ENCODE assay signal across 8 cellular contexts in the genomic region with DNA sequence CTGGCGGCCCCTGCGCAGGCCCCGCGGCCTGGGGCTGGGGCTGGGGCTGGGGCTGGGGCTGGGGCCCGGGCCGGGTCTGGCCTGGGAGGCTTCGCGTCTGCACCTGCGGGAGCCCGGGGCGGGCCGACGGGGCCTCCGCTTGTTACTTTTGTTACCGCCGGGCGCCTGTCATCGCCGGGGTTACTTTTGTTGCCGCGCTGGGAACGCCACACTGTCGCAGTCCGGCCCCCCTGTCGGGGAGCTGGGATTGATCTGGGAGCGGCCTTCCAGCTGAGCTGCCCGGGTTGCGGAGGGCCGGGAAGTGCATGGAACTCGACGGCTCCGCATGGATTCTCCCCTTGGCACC. TPM values are rescaled to one million over a fixed set of nuclear protein-coding genes. Genes with fewer than 3 reads are reported as not detected.
DNase-seq lines count a peak whose midpoint lies in the region; ATAC-seq and TF ChIP-seq lines count a peak whose summit lies in the region.

No MANE protein-coding gene starts in this region.

- peak overlapping the region; percentile 93 for H3K4me3 ChIP-seq in GM06990 (replicated peaks; ENCODE audit: low read depth, low read length)
- H3K4me3 ChIP-seq in brain microvascular endothelial cell (ENCODE audit: low read depth, low read length), result peak overlapping the region; percentile 80
- H3K4me3 ChIP-seq in lower lobe of right lung, result peak overlapping the region; percentile 96
- H3K4me3 ChIP-seq in upper lobe of left lung, result peak overlapping the region; percentile 94 to 100 (median 98)

- TF ChIP-seq CTCF in GM06990 (IDR thresholded peaks at IDR 0.05; ENCODE audit: insufficient read depth, low read length, poor library complexity, severe bottlenecking) (no peak), brain microvascular endothelial cell (IDR thresholded peaks at IDR 0.05; ENCODE audit: low read depth, low read length, missing control alignments) (peak; percentile 38), lower lobe of right lung (IDR thresholded peaks at IDR 0.05) (no peak), upper lobe of left lung (IDR thresholded peaks at IDR 0.05) (peak in 1 of 6 experiments; percentile 18)

- H3K4me3 Mint-ChIP-seq in IgD-negative memory B cell, result peak overlapping the region; percentile 76 to 90 (median 80)

- intact Hi-C loops in lower lobe of right lung (cut with DNase I) (no loop called here), posterior cingulate gyrus (cut with DNase I) (loop anchor here (5.0 kb wide), 2 partner anchors 42 to 138 kb away; no protein-coding TSS in a partner anchor)

- DNase-seq in GM06990 (ENCODE audit: extremely low read depth, insufficient read length) (no peak), brain microvascular endothelial cell (no peak), lower lobe of right lung (no peak), upper lobe of left lung (no peak), posterior cingulate gyrus (no peak), SKM-1 (lab: John Stamatoyannopoulos, UW; ENCODE audit: unreplicated experiment) (no peak), left lobe of liver (ENCODE audit: low spot score) (no peak)

- H3K9me3 ChIP-seq in lower lobe of right lung (no peaks in the 10 kb centered on the region), upper lobe of left lung (no peaks in the 10 kb centered on the region)

- no peaks in the 10 kb centered on the region for H3K27me3 Mint-ChIP-seq in IgD-negative memory B cell

- H3K36me3 Mint-ChIP-seq in IgD-negative memory B cell, result peaks cover 4% of the 10 kb centered on the region

- H3K4me1 ChIP-seq in lower lobe of right lung (peaks cover 31% of the 10 kb centered on the region), upper lobe of left lung (peaks cover 31 to 45% (median 34%) of the 10 kb centered on the region in 4 donors)

- in situ Hi-C loops in brain microvascular endothelial cell (cut with HindIII; ENCODE audit: low pct_ligation_motif_present, low sequenced_read_pairs), result no loop called here

- no peaks in the 10 kb centered on the region for H3K27me3 ChIP-seq in GM06990 (replicated peaks; ENCODE audit: control insufficient read depth, insufficient read depth, low read length)
- no peaks in the 10 kb centered on the region for H3K27me3 ChIP-seq in brain microvascular endothelial cell (replicated peaks)
- H3K27me3 ChIP-seq in lower lobe of right lung (ENCODE audit: low read depth), result no peaks in the 10 kb centered on the region
- no peaks in the 10 kb centered on the region for H3K27me3 ChIP-seq in upper lobe of left lung

- WGBS in upper lobe of left lung, 2 donors, result 0% methylated on average over 3 of the region's 32 CpGs; no CpG with 5 or more reads in 1 of the 2 donors

- TF ChIP-seq EP300 in upper lobe of left lung (IDR thresholded peaks at IDR 0.05), result no peak

- peak overlapping the region; percentile 13 for H3K27ac ChIP-seq in brain microvascular endothelial cell
- peak overlapping the region; percentile 90 for H3K27ac ChIP-seq in lower lobe of right lung
- peak overlapping the region; percentile 88 to 94 (median 91) for H3K27ac ChIP-seq in upper lobe of left lung

- TF ChIP-seq POLR2A in upper lobe of left lung (IDR thresholded peaks at IDR 0.05), result no peak

- H3K9me3 Mint-ChIP-seq in IgD-negative memory B cell, result no peaks in the 10 kb centered on the region

- peaks cover 22% of the 10 kb centered on the region for H3K36me3 ChIP-seq in GM06990 (ENCODE audit: control insufficient read depth, insufficient read depth, low read length)
- peaks cover 18% of the 10 kb centered on the region for H3K36me3 ChIP-seq in brain microvascular endothelial cell (replicated peaks)
- peaks cover 42% of the 10 kb centered on the region for H3K36me3 ChIP-seq in lower lobe of right lung
- H3K36me3 ChIP-seq in upper lobe of left lung, result peaks cover 10 to 47% (median 35%) of the 10 kb centered on the region in 4 donors

- ATAC-seq in lower lobe of right lung (peak; percentile 39 to 63), upper lobe of left lung (ENCODE audit: low FRiP score in 2 of 2) (no peak), left lobe of liver (no peak)

- peak overlapping the region in 2 of 3 donors; percentile 74 to 80 for H3K27ac Mint-ChIP-seq in IgD-negative memory B cell

- H3K4me1 Mint-ChIP-seq in IgD-negative memory B cell, result peaks cover 12 to 24% (median 18%) of the 10 kb centered on the region in 3 donors

RNA-seq across cellular contexts. Expression of a gene that starts 0.7 kb away (rescaled TPM):
- 79.6 TPM for polyA plus RNA-seq in IgD-negative memory B cell
- 69.4 TPM for total RNA-seq in lower lobe of right lung
- 100 to 1,000 TPM in 2 of 6 donors, 10 to 100 TPM in 4; 63.8 to 166 (median 74.9) TPM for total RNA-seq in upper lobe of left lung
- total RNA-seq in left lobe of liver, result 49.5 TPM

RNA-seq across cellular contexts. Expression of a gene that starts 9.1 kb away (rescaled TPM):
- polyA plus RNA-seq in IgD-negative memory B cell, result 8.3 TPM
- total RNA-seq in lower lobe of right lung (8.3 TPM), upper lobe of left lung (10 to 100 TPM in 2 of 6 donors, 1 to 10 TPM in 4; 6.4 to 22.0 (median 8.5) TPM), left lobe of liver (5.5 TPM)

RNA-seq across cellular contexts. Expression of a gene that starts 11.5 kb away (rescaled TPM):
- polyA plus RNA-seq in IgD-negative memory B cell, result 11.9 TPM
- 0.89 TPM for total RNA-seq in lower lobe of right lung
- 1 to 10 TPM in 4 of 6 donors, under 1 TPM in 1, not detected in 1; 0.57 to 8.4 (median 2.1) TPM for total RNA-seq in upper lobe of left lung
- 4.0 TPM for total RNA-seq in left lobe of liver

RNA-seq across cellular contexts. Expression of a gene that starts 56.3 kb away (rescaled TPM):
- 1.2 TPM for polyA plus RNA-seq in IgD-negative memory B cell
- total RNA-seq in lower lobe of right lung, result 8.2 TPM
- 1 to 10 TPM; 2.1 to 9.6 (median 7.1) TPM for total RNA-seq in upper lobe of left lung
- total RNA-seq in left lobe of liver, result 6.2 TPM

Comparison
In these comparisons a context has a peak if more than half of its experiments do, and no peak if none do; other contexts are left out.
1. H3K27ac ChIP-seq: peak in every context shown above with its lines; median percentile 91 in upper lobe of left lung; 90 in lower lobe of right lung; 13 in brain microvascular endothelial cell.
2. ATAC-seq: peak in lower lobe of right lung (2 of 2); none in upper lobe of left lung (0 of 2) and left lobe of liver (single experiment).
3. Peak in every context shown above with its lines, with median percentiles within 50 percentile points of each other: H3K4me3 ChIP-seq.